Comparison of ENCODE assay signal across 9 cellular contexts in genomic region chr3:177201707-177202397, GRCh38. TPM values are rescaled to one million over a fixed set of nuclear protein-coding genes. Genes with fewer than 3 reads are reported as not detected.
DNase-seq lines count a peak whose midpoint lies in the region; ATAC-seq and FAIRE-seq lines count a peak whose summit lies in the region.
"Had no signal": no experiment of that assay in that cellular context is flagged by ENCODE, and none has a peak within 500 bp of the region (broad histone marks: within the 10 kb centered on the region; RNA-seq: fewer than 3 reads in every experiment).

No MANE protein-coding gene starts in this region.

- no peaks in the 10 kb centered on the region for H3K36me3 ChIP-seq in SJCRH30
- H3K36me3 ChIP-seq: cardiac muscle cell had no signal

- H3K4me1 Mint-ChIP-seq in activated CD4-positive, alpha-beta T cell treated with anti-CD3 and anti-CD28 coated beads, Interleukin-2, amount 10 ng/mL, durations not matched to agents 24 days and 14 days, result peaks cover 40% of the 10 kb centered on the region
- H3K4me1 Mint-ChIP-seq in memory B cell, result peaks cover 21% of the 10 kb centered on the region

- intact Hi-C loops in activated CD4-positive, alpha-beta T cell treated with anti-CD3 and anti-CD28 coated beads, Interleukin-2, amount 10 ng/mL, durations not matched to agents 24 days and 14 days (cut with micrococcal nuclease), result loop anchor here (1.0 to 5.0 kb wide), 8 partner anchors 34 to 800 kb away; no protein-coding TSS in a partner anchor

- DNase-seq in activated naive CD4-positive, alpha-beta T cell treated with Interleukin-2 at 50 U/mL for 16 hours, result peak; percentile 60
- DNase-seq in activated naive CD4-positive, alpha-beta T cell (lab: John Stamatoyannopoulos, UW), result no peak
- peak; percentile 90 for DNase-seq in activated CD4-positive, alpha-beta T cell treated with anti-CD3 and anti-CD28 coated beads, Interleukin-2, amount 10 ng/mL, durations not matched to agents 24 days and 14 days
- DNase-seq in memory B cell (ENCODE audit: low spot score in 2 of 2), result peak in 1 of 2 donors; percentile 35
- DNase-seq in RCC 7860 (ENCODE audit: low spot score), result no peak
- DNase-seq in OCI-M1 (lab: John Stamatoyannopoulos, UW), result no peak
- no peak for DNase-seq in SJCRH30

- peak overlapping the region; percentile 75 for H3K4me3 Mint-ChIP-seq in activated CD4-positive, alpha-beta T cell treated with anti-CD3 and anti-CD28 coated beads, Interleukin-2, amount 10 ng/mL, durations not matched to agents 24 days and 14 days
- H3K4me3 Mint-ChIP-seq in memory B cell, result peak overlapping the region; percentile 71

- no peaks in the 10 kb centered on the region for H3K9me3 Mint-ChIP-seq in activated CD4-positive, alpha-beta T cell treated with anti-CD3 and anti-CD28 coated beads, Interleukin-2, amount 10 ng/mL, durations not matched to agents 24 days and 14 days
- no peaks in the 10 kb centered on the region for H3K9me3 Mint-ChIP-seq in memory B cell

- ATAC-seq in HG03520 (IDR thresholded peaks at IDR 0.05; ENCODE audit: unreplicated experiment) (peak; percentile 83), memory B cell (ENCODE audit: low read depth) (peak; percentile 36)

- no peaks in the 10 kb centered on the region for H3K9me3 ChIP-seq in SJCRH30 (replicated peaks)

- peak overlapping the region; percentile 95 for H3K27ac Mint-ChIP-seq in activated CD4-positive, alpha-beta T cell treated with anti-CD3 and anti-CD28 coated beads, Interleukin-2, amount 10 ng/mL, durations not matched to agents 24 days and 14 days
- peak overlapping the region; percentile 68 for H3K27ac Mint-ChIP-seq in memory B cell

- no peaks in the 10 kb centered on the region for H3K36me3 Mint-ChIP-seq in activated CD4-positive, alpha-beta T cell treated with anti-CD3 and anti-CD28 coated beads, Interleukin-2, amount 10 ng/mL, durations not matched to agents 24 days and 14 days (ENCODE audit: low read depth)
- H3K36me3 Mint-ChIP-seq in memory B cell, result no peaks in the 10 kb centered on the region

- H3K27ac ChIP-seq in SJCRH30, result no peak overlapping the region
- H3K27ac ChIP-seq: cardiac muscle cell had no signal

- H3K27me3 Mint-ChIP-seq in activated CD4-positive, alpha-beta T cell treated with anti-CD3 and anti-CD28 coated beads, Interleukin-2, amount 10 ng/mL, durations not matched to agents 24 days and 14 days, result no peaks in the 10 kb centered on the region
- H3K27me3 Mint-ChIP-seq in memory B cell, result no peaks in the 10 kb centered on the region

- H3K4me1 ChIP-seq in SJCRH30, result peaks cover 7% of the 10 kb centered on the region; the same call in 1 of the 2 replicates

- FAIRE-seq in RCC 7860 (lab: Jason Lieb, UNC), result no peak

- H3K27me3 ChIP-seq in SJCRH30, result no peaks in the 10 kb centered on the region
- H3K27me3 ChIP-seq: cardiac muscle cell had no signal

- H3K4me3 ChIP-seq in SJCRH30, result no peak overlapping the region
- H3K4me3 ChIP-seq: cardiac muscle cell had no signal

RNA-seq across cellular contexts. Expression of gene TBL1XR1, which starts 4.6 kb away (rescaled TPM):
- total RNA-seq in activated CD4-positive, alpha-beta T cell treated with anti-CD3 and anti-CD28 coated beads, Interleukin-2, amount 10 ng/mL, durations not matched to agents 24 days and 14 days, result 160 and 178 TPM in 2 replicates
- total RNA-seq in SJCRH30 (2014; rRNA removed; shearing (Covaris generic)), result 153 and 161 TPM in 2 replicates

Comparison
In these comparisons a context has a peak if more than half of its experiments do, and no peak if none do; other contexts are left out.
1. DNase-seq: peak in activated naive CD4-positive, alpha-beta T cell treated with Interleukin-2 at 50 U/mL for 16 hours (single experiment) and activated CD4-positive, alpha-beta T cell treated with anti-CD3 and anti-CD28 coated beads, Interleukin-2, amount 10 ng/mL, durations not matched to agents 24 days and 14 days (single experiment); none in activated naive CD4-positive, alpha-beta T cell (0 of 4), RCC 7860 (single experiment), OCI-M1 (single experiment) and SJCRH30 (0 of 2).